ENCODE assay signal across 15 cellular contexts in the genomic region with DNA sequence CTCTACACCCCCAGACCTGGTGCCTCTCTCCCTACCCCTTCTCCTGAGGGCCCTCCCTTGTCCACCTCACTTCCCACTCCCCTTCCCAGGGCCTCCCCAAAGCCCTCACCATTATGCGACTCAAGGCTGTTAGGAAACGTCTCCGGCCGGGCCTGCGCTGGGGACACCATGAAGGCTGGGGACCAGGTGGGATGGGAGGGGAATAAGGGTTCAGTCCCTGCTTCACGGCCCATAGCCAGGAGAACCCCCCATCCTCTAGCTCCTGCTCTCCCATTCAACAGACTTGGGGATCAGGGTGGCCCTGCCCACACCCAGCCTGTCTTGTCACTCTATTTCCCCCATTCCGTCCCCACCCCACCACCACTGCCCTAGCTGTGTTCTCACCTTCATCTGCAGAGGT. TPM values are rescaled to one million over a fixed set of nuclear protein-coding genes. Genes with fewer than 3 reads are reported as not detected.
"Had no signal": no experiment of that assay in that cellular context is flagged by ENCODE, and none has a peak within 500 bp of the region (broad histone marks: within the 10 kb centered on the region; RNA-seq: fewer than 3 reads in every experiment).

No MANE protein-coding gene starts in this region.

- H3K9me3 Mint-ChIP-seq: mesothelial cell of epicardium; stimulated activated naive CD8-positive, alpha-beta T cell treated with anti-CD3 and anti-CD28 coated beads, Interleukin-15, Interleukin-2, amounts not matched to agents 100 ng/mL and 50 ng/mL, for 24 hours; T-helper 2 cell treated with Interferon-gamma antibody and Interleukin-4, amounts not matched to agents 5 μg/mL and 100 μg/mL, for 36 hours had no signal

- H3K4me1 ChIP-seq: breast epithelium had no signal

- H3K27ac ChIP-seq: breast epithelium, testis, upper lobe of right lung had no signal

- ATAC-seq: upper lobe of right lung had no signal

- H3K36me3 ChIP-seq: breast epithelium had no signal

- H3K27me3 Mint-ChIP-seq: stimulated activated naive CD8-positive, alpha-beta T cell treated with anti-CD3 and anti-CD28 coated beads, Interleukin-15, Interleukin-2, amounts not matched to agents 100 ng/mL and 50 ng/mL, for 24 hours had no signal

- DNase-seq: activated CD4-positive, alpha-beta T cell treated with anti-CD3 and anti-CD28 coated beads, Interleukin-2, amount 50 U/mL, for 48 hours; activated CD4-positive, CD25-positive, alpha-beta regulatory T cell treated with anti-CD3 and anti-CD28 coated beads, Interleukin-2, amount 50 U/mL, for 72 hours; activated naive CD4-positive, alpha-beta T cell treated with anti-CD3 and anti-CD28 coated beads, Interleukin-2, amount 50 U/mL, for 16 hours; amygdala; dorsolateral prefrontal cortex; hippocampal formation; occipital lobe; stimulated activated CD4-positive, alpha-beta T cell treated with anti-CD3 and anti-CD28 coated beads, Interleukin-12 subunit alpha, Interleukin-12 subunit beta, amount 100 ng/mL, for 4 hours; testis had no signal

- H3K4me3 ChIP-seq: breast epithelium, testis, upper lobe of right lung had no signal

- H3K27ac Mint-ChIP-seq: mesothelial cell of epicardium; T-helper 2 cell treated with Interferon-gamma antibody and Interleukin-4, amounts not matched to agents 5 μg/mL and 100 μg/mL, for 36 hours had no signal

- H3K9me3 ChIP-seq: breast epithelium, testis, upper lobe of right lung had no signal

- H3K27me3 ChIP-seq: breast epithelium, dorsolateral prefrontal cortex, testis, upper lobe of right lung had no signal

RNA-seq across cellular contexts. Expression of a gene that starts 9.3 kb away (rescaled TPM):
- total RNA-seq: glomerular endothelial cell, occipital lobe had no signal
